In the genomic region with DNA sequence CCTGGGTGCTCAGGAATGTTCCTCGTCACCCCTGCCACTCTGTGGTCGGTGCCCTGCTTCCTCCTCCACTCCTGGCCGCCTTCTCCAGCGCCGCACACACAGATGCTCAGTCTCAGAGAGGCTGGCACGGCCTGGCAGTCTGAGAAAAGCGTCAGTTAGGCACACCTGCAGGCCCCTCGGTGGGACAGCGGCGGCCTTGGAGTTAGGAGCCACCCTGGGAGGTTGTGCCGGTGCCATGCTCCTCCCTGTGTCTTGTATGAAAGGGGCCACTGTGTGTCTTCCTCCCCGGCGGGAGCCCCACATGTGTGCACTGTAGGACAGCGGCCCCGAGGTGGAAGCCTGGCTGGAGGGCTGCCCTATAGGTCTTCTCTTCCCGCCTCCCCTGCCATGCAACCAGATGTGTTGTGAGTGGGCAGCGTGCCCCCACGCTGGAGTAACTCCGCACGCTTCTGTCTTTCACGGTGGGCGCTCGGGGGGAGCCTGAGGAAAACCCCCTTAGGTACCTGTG, we compare ENCODE assay signal across 16 cellular contexts.
A peak's percentile ranks its signal among the peaks of the same experiment; 100 is the strongest.
DNase-seq lines count a peak whose midpoint lies in the region; ATAC-seq and TF ChIP-seq lines count a peak whose summit lies in the region.
"Had no signal": no experiment of that assay in that cellular context is flagged by ENCODE, and none has a peak within 500 bp of the region (broad histone marks: within the 10 kb centered on the region; RNA-seq: fewer than 3 reads in every experiment).

No MANE protein-coding gene starts in this region.

- no peaks in the 10 kb centered on the region for H3K9me3 ChIP-seq in T-helper 17 cell (ENCODE audit: control insufficient read depth, low read length, poor library complexity, severe bottlenecking)
- H3K9me3 ChIP-seq in suprapubic skin: no peaks in the 10 kb centered on the region
- H3K9me3 ChIP-seq: esophagus muscularis mucosa, vagina had no signal

- peak; percentile 4 to 17 for ATAC-seq in activated T-cell treated with anti-CD3 and anti-CD28 coated beads, Interleukin-2, amount 50 U/mL, for 72 hours (replicated peaks in 1 of 2)
- ATAC-seq in activated T-cell treated with anti-CD3 and anti-CD28 coated beads, Interleukin-2, amount 50 U/mL, for 4 hours: no peak
- ATAC-seq in T-helper 17 cell (no peak), naive B cell (ENCODE audit: low read depth in 2 of 2) (peak; percentile 9 to 22), HG03442 (IDR thresholded peaks at IDR 0.05; ENCODE audit: unreplicated experiment) (no peak)
- ATAC-seq: HCT116, left lobe of liver had no signal

- H3K36me3 ChIP-seq in suprapubic skin: peaks cover 48% of the 10 kb centered on the region

- H3K27ac Mint-ChIP-seq in activated T-cell treated with anti-CD3 and anti-CD28 coated beads, Interleukin-2, amount 50 U/mL, for 72 hours: no peak overlapping the region
- H3K27ac Mint-ChIP-seq in T-helper 17 cell (peak overlapping the region; percentile 53), naive B cell (peak overlapping the region in 5 of 6 donors; percentile 70 to 95 (median 78))

- WGBS in suprapubic skin: 85% methylated on average over 19 of the region's 23 CpGs

- no peaks in the 10 kb centered on the region for H3K27me3 ChIP-seq in suprapubic skin
- H3K27me3 ChIP-seq: esophagus muscularis mucosa, vagina had no signal

- no peaks in the 10 kb centered on the region for H3K27me3 Mint-ChIP-seq in activated T-cell treated with anti-CD3 and anti-CD28 coated beads, Interleukin-2, amount 50 U/mL, for 72 hours (ENCODE audit: low read depth)
- no peaks in the 10 kb centered on the region for H3K27me3 Mint-ChIP-seq in activated T-cell treated with anti-CD3 and anti-CD28 coated beads, Interleukin-2, amount 50 U/mL, for 4 hours (ENCODE audit: low read depth)
- H3K27me3 Mint-ChIP-seq in T-helper 17 cell (no peaks in the 10 kb centered on the region), naive B cell (no peaks in the 10 kb centered on the region)

- peaks cover 0 to 13% of the 10 kb centered on the region in 2 donors for H3K36me3 Mint-ChIP-seq in activated T-cell treated with anti-CD3 and anti-CD28 coated beads, Interleukin-2, amount 50 U/mL, for 72 hours (ENCODE audit: insufficient read depth in 2 of 2)
- H3K36me3 Mint-ChIP-seq in activated T-cell treated with anti-CD3 and anti-CD28 coated beads, Interleukin-2, amount 50 U/mL, for 4 hours (ENCODE audit: insufficient read depth): peaks cover 25% of the 10 kb centered on the region
- H3K36me3 Mint-ChIP-seq in T-helper 17 cell (ENCODE audit: low read depth): no peaks in the 10 kb centered on the region
- H3K36me3 Mint-ChIP-seq in naive B cell: peaks cover 5 to 6% of the 10 kb centered on the region in 2 donors

- H3K27ac ChIP-seq in suprapubic skin: no peak overlapping the region
- H3K27ac ChIP-seq: esophagus muscularis mucosa, RWPE1 had no signal

- no peak for DNase-seq in activated T-cell treated with anti-CD3 and anti-CD28 coated beads, Interleukin-2, amount 50 U/mL, for 72 hours
- DNase-seq in activated T-cell treated with anti-CD3 and anti-CD28 coated beads, Interleukin-2, amount 50 U/mL, for 4 hours: no peak
- DNase-seq in T-helper 17 cell (no peak), naive B cell (no peak), suprapubic skin (ENCODE audit: low spot score in 2 of 2) (peak; percentile 54 to 60), RKO (ENCODE audit: low spot score) (no peak)
- DNase-seq in effector CD4-positive, alpha-beta T cell: no peak
- DNase-seq: NCI-H146; NCI-H2227 treated with DMSO at 0.1 percent for 48 hours; stimulated activated naive CD4-positive, alpha-beta T cell had no signal

- no peaks in the 10 kb centered on the region for H3K9me3 Mint-ChIP-seq in activated T-cell treated with anti-CD3 and anti-CD28 coated beads, Interleukin-2, amount 50 U/mL, for 72 hours
- H3K9me3 Mint-ChIP-seq in activated T-cell treated with anti-CD3 and anti-CD28 coated beads, Interleukin-2, amount 50 U/mL, for 4 hours: no peaks in the 10 kb centered on the region
- no peaks in the 10 kb centered on the region for H3K9me3 Mint-ChIP-seq in naive B cell

- TF ChIP-seq CTCF in suprapubic skin (IDR thresholded peaks at IDR 0.05): no peak

- H3K4me3 ChIP-seq in suprapubic skin: no peak overlapping the region
- H3K4me3 ChIP-seq: esophagus muscularis mucosa, vagina had no signal

- H3K4me1 Mint-ChIP-seq in activated T-cell treated with anti-CD3 and anti-CD28 coated beads, Interleukin-2, amount 50 U/mL, for 72 hours (ENCODE audit: low read depth): peaks cover 26% of the 10 kb centered on the region
- H3K4me1 Mint-ChIP-seq in activated T-cell treated with anti-CD3 and anti-CD28 coated beads, Interleukin-2, amount 50 U/mL, for 4 hours (ENCODE audit: low read depth): peaks cover 9% of the 10 kb centered on the region
- H3K4me1 Mint-ChIP-seq in T-helper 17 cell (peaks cover 6% of the 10 kb centered on the region), naive B cell (peaks cover 58 to 91% (median 79%) of the 10 kb centered on the region in 3 donors)

- no peak for TF ChIP-seq POLR2A in suprapubic skin (IDR thresholded peaks at IDR 0.05)

- H3K4me3 Mint-ChIP-seq in activated T-cell treated with anti-CD3 and anti-CD28 coated beads, Interleukin-2, amount 50 U/mL, for 72 hours: peak overlapping the region in 1 of 2 donors; percentile 16
- H3K4me3 Mint-ChIP-seq in activated T-cell treated with anti-CD3 and anti-CD28 coated beads, Interleukin-2, amount 50 U/mL, for 4 hours: no peak overlapping the region
- no peak overlapping the region for H3K4me3 Mint-ChIP-seq in T-helper 17 cell
- H3K4me3 Mint-ChIP-seq in naive B cell: peak overlapping the region in 7 of 8 donors; percentile 15 to 89 (median 69)

- no peak for TF ChIP-seq EP300 in suprapubic skin (IDR thresholded peaks at IDR 0.05)

- H3K4me1 ChIP-seq in suprapubic skin: no peaks in the 10 kb centered on the region

Comparison
In these comparisons a context has a peak if more than half of its experiments do, and no peak if none do; other contexts are left out.
1. ATAC-seq: peak in activated T-cell treated with anti-CD3 and anti-CD28 coated beads, Interleukin-2, amount 50 U/mL, for 72 hours (2 of 2) and naive B cell (2 of 2); none in activated T-cell treated with anti-CD3 and anti-CD28 coated beads, Interleukin-2, amount 50 U/mL, for 4 hours (0 of 2), T-helper 17 cell (single experiment) and HG03442 (single experiment).
2. DNase-seq: peak in suprapubic skin (2 of 2); none in activated T-cell treated with anti-CD3 and anti-CD28 coated beads, Interleukin-2, amount 50 U/mL, for 72 hours (0 of 2), activated T-cell treated with anti-CD3 and anti-CD28 coated beads, Interleukin-2, amount 50 U/mL, for 4 hours (single experiment), T-helper 17 cell (0 of 3), naive B cell (single experiment), effector CD4-positive, alpha-beta T cell (single experiment) and RKO (single experiment).
3. H3K4me3 Mint-ChIP-seq: peak in naive B cell (7 of 8); none in activated T-cell treated with anti-CD3 and anti-CD28 coated beads, Interleukin-2, amount 50 U/mL, for 4 hours (single experiment) and T-helper 17 cell (single experiment).